Comparison of ENCODE assay signal across 8 cellular contexts in genomic region chr3:130895690-130896089, GRCh38. TPM values are rescaled to one million over a fixed set of nuclear protein-coding genes. Genes with fewer than 3 reads are reported as not detected.
DNase-seq lines count a peak whose midpoint lies in the region; TF ChIP-seq lines count a peak whose summit lies in the region.

No MANE protein-coding gene starts in this region.

- no peaks in the 10 kb centered on the region for H3K9me3 ChIP-seq in neural progenitor cell (ENCODE audit: low read depth)

- no peak overlapping the region for H3K27ac ChIP-seq in neural progenitor cell

- in situ Hi-C loops in GM13976 (cut with MboI; ENCODE audit: low sequenced_read_pairs, unreplicated experiment), result no loop called here

- H3K4me3 ChIP-seq in LNCaP clone FGC (ENCODE audit: low read depth, low read length) (peak overlapping the region; percentile 81), neural progenitor cell (peak overlapping the region; percentile 86)

- peaks cover 45% of the 10 kb centered on the region for H4K20me1 ChIP-seq in neural progenitor cell (ENCODE audit: low read depth)

- H3K9ac ChIP-seq in neural progenitor cell, result peak overlapping the region; percentile 32

- H3K27ac Mint-ChIP-seq in chondrocyte (ENCODE audit: unreplicated experiment) (peak overlapping the region; percentile 46), neural progenitor cell (no peak overlapping the region)

- H3K9me3 Mint-ChIP-seq in chondrocyte (ENCODE audit: low read depth) (no peaks in the 10 kb centered on the region), neural progenitor cell (no peaks in the 10 kb centered on the region)

- no peak for TF ChIP-seq CTCF in LNCaP clone FGC (IDR thresholded peaks at IDR 0.05; ENCODE audit: control insufficient read depth, extremely low read depth, insufficient read depth)
- TF ChIP-seq CTCF in chondrocyte (IDR thresholded peaks at IDR 0.05), result no peak
- no peak for TF ChIP-seq CTCF in neural progenitor cell (IDR thresholded peaks at IDR 0.05)
- no peak for TF ChIP-seq CTCF in GM13976 (IDR thresholded peaks at IDR 0.05; ENCODE audit: borderline replicate concordance, control extremely low read depth, extremely low read depth, insufficient read depth, missing control alignments)

- H3K4me3 Mint-ChIP-seq in chondrocyte (ENCODE audit: unreplicated experiment), result peak overlapping the region; percentile 84
- H3K4me3 Mint-ChIP-seq in neural progenitor cell, result peak overlapping the region; percentile 92

- H3K27me3 ChIP-seq in neural progenitor cell, result no peaks in the 10 kb centered on the region

- H3F3A ChIP-seq in neural progenitor cell (ENCODE audit: low read depth), result peaks cover 8% of the 10 kb centered on the region

- peaks cover 63% of the 10 kb centered on the region for H3K79me2 ChIP-seq in neural progenitor cell (ENCODE audit: low read depth)

- H3K36me3 ChIP-seq in neural progenitor cell, result no peaks in the 10 kb centered on the region

- peak overlapping the region; percentile 90 for H3K4me2 ChIP-seq in neural progenitor cell

- H3K36me3 Mint-ChIP-seq in chondrocyte (ENCODE audit: low read depth) (no peaks in the 10 kb centered on the region), neural progenitor cell (no peaks in the 10 kb centered on the region)

- H2AFZ ChIP-seq in neural progenitor cell (replicated peaks), result no peak overlapping the region

- peaks cover 50% of the 10 kb centered on the region for H3K4me1 ChIP-seq in neural progenitor cell

- H3K4me1 Mint-ChIP-seq in chondrocyte (ENCODE audit: low read depth), result peaks cover 45% of the 10 kb centered on the region
- H3K4me1 Mint-ChIP-seq in neural progenitor cell, result peaks cover 36% of the 10 kb centered on the region

- H3K27me3 Mint-ChIP-seq in chondrocyte (ENCODE audit: low read depth), result no peaks in the 10 kb centered on the region
- H3K27me3 Mint-ChIP-seq in neural progenitor cell (ENCODE audit: insufficient read depth, low read depth), result no peaks in the 10 kb centered on the region

- peak; percentile 19 for DNase-seq in DMS 273 (lab: John Stamatoyannopoulos, UW; ENCODE audit: unreplicated experiment)
- DNase-seq in DMS 273 treated with DMSO at 0.1 percent for 48 hours (lab: John Stamatoyannopoulos, UW), result no peak
- no peak for DNase-seq in LNCaP clone FGC (ENCODE audit: low read depth)
- no peak for DNase-seq in chondrocyte (ENCODE audit: low spot score)
- DNase-seq in neural progenitor cell (ENCODE audit: low spot score), result no peak
- DNase-seq in GM13976 (ENCODE audit: low spot score), result no peak
- DNase-seq in SKM-1 treated with dmso at 0.1 percent for 144 hours (lab: John Stamatoyannopoulos, UW; ENCODE audit: unreplicated experiment), result no peak
- DNase-seq in Ammon's horn (ENCODE audit: low spot score), result no peak

RNA-seq across cellular contexts. Expression of gene ATP2C1, which starts 1.8 kb away (rescaled TPM):
- total RNA-seq in chondrocyte (62.5 to 79.8 TPM (median 64.3 TPM) in 3 replicates), neural progenitor cell (ENCODE audit: low replicate concordance) (64.5 and 161 TPM in 2 replicates)
